Comparison of ENCODE assay signal across 16 cellular contexts in the genomic region with DNA sequence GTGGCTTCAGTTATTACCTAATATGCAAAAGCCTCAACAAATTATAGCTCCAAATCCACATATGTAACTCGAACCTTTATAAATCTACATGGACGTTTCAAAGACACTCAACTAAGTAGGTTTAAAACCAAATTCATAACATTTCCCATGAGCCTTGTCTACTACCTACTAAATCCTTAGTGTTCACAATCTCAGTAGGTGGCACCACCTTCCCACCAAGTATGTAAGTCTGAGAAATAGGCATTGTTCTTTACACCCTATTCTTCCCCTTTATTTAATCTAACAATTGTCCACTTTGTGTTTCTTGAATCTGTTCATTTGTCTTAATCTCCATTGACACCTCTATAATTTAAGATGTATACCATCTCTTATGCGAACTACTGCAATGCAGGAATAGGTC. TPM values are rescaled to one million over a fixed set of nuclear protein-coding genes. Genes with fewer than 3 reads are reported as not detected.
DNase-seq lines count a peak whose midpoint lies in the region; ATAC-seq, FAIRE-seq and TF ChIP-seq lines count a peak whose summit lies in the region.
"Had no signal": no experiment of that assay in that cellular context is flagged by ENCODE, and none has a peak within 500 bp of the region (broad histone marks: within the 10 kb centered on the region; RNA-seq: fewer than 3 reads in every experiment).

No MANE protein-coding gene starts in this region.

- DNase-seq in ACHN, result peak; percentile 4
- DNase-seq in GM12891 (ENCODE audit: insufficient read length, low spot score), result no peak
- DNase-seq in MV-4-11 (lab: John Stamatoyannopoulos, UW), result peak; percentile 51
- no peak for DNase-seq in RWPE2 (ENCODE audit: low spot score)
- DNase-seq in stimulated activated CD4-positive, alpha-beta T cell treated with anti-CD3 and anti-CD28 coated beads, Interleukin-4, amount 100 ng/mL, for 24 hours, result no peak
- no peak for DNase-seq in CD1c-positive myeloid dendritic cell (ENCODE audit: extremely low spot score)
- DNase-seq: C1 segment of cervical spinal cord, NCI-H1092 treated with DMSO at 0.1 percent for 48 hours, NCI-H146, NCI-H2029 treated with DMSO at 0.1 percent for 48 hours, NCI-H510A, NCI-H774, SHP77 had no signal

- no peak for TF ChIP-seq POLR2A in GM12891 (IDR thresholded peaks at IDR 0.05; ENCODE audit: low read depth, low read length)

- FAIRE-seq in GM12891 (lab: Jason Lieb, UNC), result peak; percentile 67

- H3K4me3 ChIP-seq in RWPE2 (ENCODE audit: severe bottlenecking), result no peak overlapping the region
- H3K4me3 ChIP-seq: SK-N-MC had no signal

- ATAC-seq in RWPE2 (ENCODE audit: low read depth) (no peak), HG03280 (IDR thresholded peaks at IDR 0.05; ENCODE audit: unreplicated experiment) (no peak), GM18520 (IDR thresholded peaks at IDR 0.05; ENCODE audit: unreplicated experiment) (no peak)

- H3K4me1 ChIP-seq in RWPE2 (ENCODE audit: insufficient read depth, poor library complexity, severe bottlenecking), result peaks cover 6% of the 10 kb centered on the region

- H3K9me3 ChIP-seq in RWPE2 (ENCODE audit: severe bottlenecking), result no peaks in the 10 kb centered on the region

- no peaks in the 10 kb centered on the region for H3K36me3 ChIP-seq in RWPE2 (ENCODE audit: low read depth)

- H3K27me3 ChIP-seq in RWPE2 (ENCODE audit: insufficient read depth, poor library complexity, severe bottlenecking), result no peaks in the 10 kb centered on the region

- peak; percentile 6 for TF ChIP-seq CTCF in RWPE2 (IDR thresholded peaks at IDR 0.05; ENCODE audit: poor library complexity, severe bottlenecking)

- in situ Hi-C loops in ACHN (cut with HindIII; ENCODE audit: low pct_ligation_motif_present, low pct_unique_long_range_greater_than_20kb, low sequenced_read_pairs), result no loop called here

- no peak overlapping the region for H3K27ac ChIP-seq in RWPE2 (ENCODE audit: poor library complexity, severe bottlenecking)
- H3K27ac ChIP-seq: SK-N-MC had no signal

TF ChIP-seq in GM12891, 5 proteins besides CTCF, POLR2A, EP300 and RAD21:
- TF ChIP-seq POU2F2 (IDR thresholded peaks at IDR 0.05; ENCODE audit: low read depth, low read length) (no peak), SPI1 (IDR thresholded peaks at IDR 0.05; ENCODE audit: low read depth, low read length) (no peak), TAF1 (IDR thresholded peaks at IDR 0.05; ENCODE audit: low read depth, low read length) (no peak), POLR2AphosphoS5 (IDR thresholded peaks at IDR 0.05; ENCODE audit: low read depth, low read length) (no peak), PAX5 (IDR thresholded peaks at IDR 0.05; ENCODE audit: insufficient read depth, low read length, severe bottlenecking) (no peak)

RNA-seq across cellular contexts. Expression of gene PIGN, which starts 4.6 kb away (rescaled TPM):
- polyA plus RNA-seq in GM12891 (2012; ENCODE audit: low read depth, missing spikeins), result 6.4 TPM

RNA-seq across cellular contexts. Expression of gene RELCH, which starts 4.8 kb away (rescaled TPM):
- 6.9 TPM for polyA plus RNA-seq in GM12891 (2012; ENCODE audit: low read depth, missing spikeins)

Comparison
In these comparisons a context has a peak if more than half of its experiments do, and no peak if none do; other contexts are left out.
1. DNase-seq: peak in ACHN (single experiment) and MV-4-11 (single experiment); none in GM12891 (single experiment), RWPE2 (single experiment), stimulated activated CD4-positive, alpha-beta T cell treated with anti-CD3 and anti-CD28 coated beads, Interleukin-4, amount 100 ng/mL, for 24 hours (single experiment) and CD1c-positive myeloid dendritic cell (single experiment).